10 cellular contexts compared by ENCODE assay signal in the genomic region with DNA sequence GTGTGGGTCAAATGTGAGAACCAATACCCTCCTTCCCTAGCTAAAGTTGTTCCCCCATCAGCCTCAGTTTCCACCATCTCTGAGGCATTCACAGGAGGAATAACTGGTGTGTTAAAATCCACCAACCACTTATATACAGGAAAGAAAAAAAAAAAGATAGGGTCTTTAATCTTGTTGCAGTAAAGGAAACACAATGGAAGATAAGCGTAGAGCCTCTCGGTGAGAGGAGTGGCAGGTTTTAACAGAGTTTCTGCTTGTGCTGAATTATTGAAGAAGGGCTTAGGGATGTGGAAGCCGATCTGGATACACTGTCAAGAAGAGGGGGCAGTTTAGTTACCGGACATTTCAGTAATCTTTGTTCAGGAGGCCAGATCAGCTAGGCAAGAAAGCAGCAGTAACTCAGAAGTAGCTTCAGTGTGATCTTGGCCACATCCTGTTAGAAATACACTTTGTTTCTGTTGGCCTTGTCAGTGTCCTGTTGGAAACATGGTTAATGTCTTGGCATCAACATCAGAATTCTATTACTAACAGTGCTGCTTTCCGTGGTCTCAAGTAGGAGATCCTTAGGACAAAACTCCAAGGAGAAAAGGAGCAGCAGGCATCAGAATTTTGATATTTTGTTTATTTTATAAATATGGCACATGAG. TPM values are rescaled to one million over a fixed set of nuclear protein-coding genes. Genes with fewer than 3 reads are reported as not detected.
DNase-seq lines count a peak whose midpoint lies in the region; ATAC-seq lines count a peak whose summit lies in the region.
"Not testable (repeated sequence)": the region's sequence is repeated elsewhere in the genome, so short reads cannot be mapped to it uniquely, and the experiment has no call there.
"Had no signal": no experiment of that assay in that cellular context is flagged by ENCODE, and none has a peak within 500 bp of the region (broad histone marks: within the 10 kb centered on the region; RNA-seq: fewer than 3 reads in every experiment).

No MANE protein-coding gene starts in this region.

- H3K9me3 Mint-ChIP-seq in activated naive CD8-positive, alpha-beta T cell treated with anti-CD3 and anti-CD28 coated beads, Interleukin-2, amount 10 ng/mL, durations not matched to agents 7 days and 5 days; dendritic cell treated with granulocyte-macrophage colony-stimulating factor and Interleukin-4, amounts not matched to agents 40 ng/mL and 50 ng/mL, for 4 days: not testable (repeated sequence)

- peak overlapping the region in 1 of 2 donors; percentile 10 for H3K9ac ChIP-seq in mucosa of rectum (ENCODE audit: low read depth in 1 of 2, low read length in 2 of 2)

- H3K27ac ChIP-seq in mucosa of rectum (ENCODE audit: low read depth in 2 of 2, low read length in 2 of 2) (peak overlapping the region; percentile 67 to 72), skin epidermis (peak overlapping the region in 17 of 21 experiments; percentile 43 to 87 (median 72))

- peak overlapping the region; percentile 92 for H3K27ac Mint-ChIP-seq in activated naive CD8-positive, alpha-beta T cell treated with anti-CD3 and anti-CD28 coated beads, Interleukin-2, amount 10 ng/mL, durations not matched to agents 7 days and 5 days
- H3K27ac Mint-ChIP-seq in dendritic cell treated with granulocyte-macrophage colony-stimulating factor and Interleukin-4, amounts not matched to agents 40 ng/mL and 50 ng/mL, for 4 days, result peak overlapping the region; percentile 74

- POLR2A ChIA-PET in activated naive CD8-positive, alpha-beta T cell treated with anti-CD3 and anti-CD28 coated beads, Interleukin-2, amount 10 ng/mL, durations not matched to agents 7 days and 5 days (lab: Charles Lee), result not testable (repeated sequence)

- H3K4me3 ChIP-seq in mucosa of rectum (ENCODE audit: low read length in 2 of 2); skin epidermis: not testable (repeated sequence)

- H3K4me1 Mint-ChIP-seq in activated naive CD8-positive, alpha-beta T cell treated with anti-CD3 and anti-CD28 coated beads, Interleukin-2, amount 10 ng/mL, durations not matched to agents 7 days and 5 days, result peaks cover 31% of the 10 kb centered on the region
- H3K4me1 Mint-ChIP-seq in dendritic cell treated with granulocyte-macrophage colony-stimulating factor and Interleukin-4, amounts not matched to agents 40 ng/mL and 50 ng/mL, for 4 days (ENCODE audit: low read depth), result peaks cover 26% of the 10 kb centered on the region

- peaks cover 11% of the 10 kb centered on the region for H3K36me3 Mint-ChIP-seq in activated naive CD8-positive, alpha-beta T cell treated with anti-CD3 and anti-CD28 coated beads, Interleukin-2, amount 10 ng/mL, durations not matched to agents 7 days and 5 days
- H3K36me3 Mint-ChIP-seq in dendritic cell treated with granulocyte-macrophage colony-stimulating factor and Interleukin-4, amounts not matched to agents 40 ng/mL and 50 ng/mL, for 4 days (ENCODE audit: low read depth), result not testable (repeated sequence)

- peak overlapping the region; percentile 69 for H3K4me3 Mint-ChIP-seq in activated naive CD8-positive, alpha-beta T cell treated with anti-CD3 and anti-CD28 coated beads, Interleukin-2, amount 10 ng/mL, durations not matched to agents 7 days and 5 days
- not testable (repeated sequence) for H3K4me3 Mint-ChIP-seq in dendritic cell treated with granulocyte-macrophage colony-stimulating factor and Interleukin-4, amounts not matched to agents 40 ng/mL and 50 ng/mL, for 4 days

- peak; percentile 73 for ATAC-seq in SK-N-SH treated with all-trans-retinoic acid at 6 μM for 48 hours
- ATAC-seq in activated naive CD8-positive, alpha-beta T cell treated with anti-CD3 and anti-CD28 coated beads, Interleukin-2, amount 10 ng/mL, durations not matched to agents 7 days and 5 days (ENCODE audit: low read depth), result peak; percentile 59
- peak; percentile 79 for ATAC-seq in Right ventricle myocardium superior (ENCODE audit: poor library complexity)

- DNase-seq in A172 (ENCODE audit: low spot score) (peak; percentile 79), GM04504 (ENCODE audit: low read depth) (peak; percentile 46)
- DNase-seq in activated naive CD8-positive, alpha-beta T cell treated with anti-CD3 and anti-CD28 coated beads, Interleukin-2, amount 10 ng/mL, durations not matched to agents 7 days and 5 days; Right ventricle myocardium superior: not testable (repeated sequence)

- not testable (repeated sequence) for H3K4me1 ChIP-seq in mucosa of rectum (ENCODE audit: control insufficient read depth in 2 of 2, insufficient read depth in 2 of 2, low read length in 2 of 2)

- not testable (repeated sequence) for H3K36me3 ChIP-seq in mucosa of rectum (ENCODE audit: control insufficient read depth in 2 of 2, insufficient read depth in 2 of 2, low read length in 2 of 2)

- not testable (repeated sequence) for H3K27me3 Mint-ChIP-seq in activated naive CD8-positive, alpha-beta T cell treated with anti-CD3 and anti-CD28 coated beads, Interleukin-2, amount 10 ng/mL, durations not matched to agents 7 days and 5 days; dendritic cell treated with granulocyte-macrophage colony-stimulating factor and Interleukin-4, amounts not matched to agents 40 ng/mL and 50 ng/mL, for 4 days

- intact Hi-C loops in dendritic cell treated with granulocyte-macrophage colony-stimulating factor and Interleukin-4, amounts not matched to agents 40 ng/mL and 50 ng/mL, for 4 days (cut with micrococcal nuclease); Right ventricle myocardium superior (cut with DNase I): not testable (repeated sequence)

- H3K9me3 ChIP-seq in mucosa of rectum (ENCODE audit: control insufficient read depth in 2 of 2, low read length in 2 of 2), result not testable (repeated sequence)

- not testable (repeated sequence) for H3K27me3 ChIP-seq in mucosa of rectum (ENCODE audit: control insufficient read depth in 2 of 2, insufficient read depth in 2 of 2, low read length in 2 of 2)

RNA-seq across cellular contexts. Expression of gene SPDYE16, which starts 40.7 kb away (rescaled TPM):
- total RNA-seq in A172 (2014; rRNA removed; shearing (Covaris generic)), result not detected in 2 replicates
- total RNA-seq in activated naive CD8-positive, alpha-beta T cell treated with anti-CD3 and anti-CD28 coated beads, Interleukin-2, amount 10 ng/mL, durations not matched to agents 7 days and 5 days, result under 1 TPM; 0.22 to 0.71 TPM
- not detected for total RNA-seq in Right ventricle myocardium superior
- total RNA-seq: SJSA1, WTC11 had no signal

RNA-seq across cellular contexts. Expression of gene POMZP3, which starts 43.3 kb away (rescaled TPM):
- 12.8 and 19.4 TPM in 2 replicates for total RNA-seq in A172 (2014; rRNA removed; shearing (Covaris generic))
- 10 to 100 TPM; 12.7 to 13.9 TPM for total RNA-seq in activated naive CD8-positive, alpha-beta T cell treated with anti-CD3 and anti-CD28 coated beads, Interleukin-2, amount 10 ng/mL, durations not matched to agents 7 days and 5 days
- total RNA-seq in Right ventricle myocardium superior, result 7.2 TPM
